2 cellular contexts compared by ENCODE assay signal in genomic region chr1:117137281-117137680, GRCh38.
TF ChIP-seq lines count a peak whose summit lies in the region.

No MANE protein-coding gene starts in this region.

TF ChIP-seq in GM23338, 12 proteins besides CTCF, POLR2A, EP300 and RAD21:
- TF ChIP-seq EZH2phosphoT487 (IDR thresholded peaks at IDR 0.05; ENCODE audit: unreplicated experiment): no peak
- no peak for TF ChIP-seq ZNF462 (CRISPR knock-in tag; IDR thresholded peaks at IDR 0.05)
- TF ChIP-seq POLR2AphosphoS5 (IDR thresholded peaks at IDR 0.05; ENCODE audit: low read depth): no peak
- no peak for TF ChIP-seq ZNF331 (CRISPR knock-in tag; IDR thresholded peaks at IDR 0.05; ENCODE audit: low read depth)
- no peak for TF ChIP-seq EZH2 (IDR thresholded peaks at IDR 0.05; ENCODE audit: low read depth, unreplicated experiment)
- TF ChIP-seq REST (IDR thresholded peaks at IDR 0.05; ENCODE audit: unreplicated experiment): no peak
- no peak for TF ChIP-seq JUNB (IDR thresholded peaks at IDR 0.05; ENCODE audit: unreplicated experiment)

TF ChIP-seq in H1, 55 proteins besides CTCF, POLR2A, EP300 and RAD21:
- TF ChIP-seq CHD1 (IDR thresholded peaks at IDR 0.05; ENCODE audit: low read depth, low read length): no peak
- TF ChIP-seq CHD7 (IDR thresholded peaks at IDR 0.05; ENCODE audit: insufficient replicate concordance, low read length): no peak
- TF ChIP-seq GABPA (IDR thresholded peaks at IDR 0.05; ENCODE audit: borderline replicate concordance, insufficient read depth, low read length): no peak
- TF ChIP-seq ATF3 (IDR thresholded peaks at IDR 0.05; ENCODE audit: insufficient read depth, low read depth, low read length): no peak
- no peak for TF ChIP-seq CTBP2 (IDR thresholded peaks at IDR 0.05; ENCODE audit: borderline replicate concordance, insufficient read depth, insufficient read length, low read length)
- TF ChIP-seq HDAC2 (IDR thresholded peaks at IDR 0.05; ENCODE audit: borderline replicate concordance in 1 of 2, low read depth in 2 of 2, low read length in 2 of 2): no peak
